1 cellular context compared by ENCODE assay signal in genomic region chr13:79194272-79194671, GRCh38.
TF ChIP-seq lines count a peak whose summit lies in the region.

No MANE protein-coding gene starts in this region.

TF ChIP-seq in GM12878, 131 proteins besides CTCF, POLR2A, EP300 and RAD21 (continued from another document):
- TF ChIP-seq BCLAF1 (IDR thresholded peaks at IDR 0.05) (no peak), FOXM1 (IDR thresholded peaks at IDR 0.05; ENCODE audit: low read depth, low read length) (peak; percentile 98), IRF5 (IDR thresholded peaks at IDR 0.05; ENCODE audit: borderline replicate concordance) (no peak), ZNF24 (IDR thresholded peaks at IDR 0.05) (peak; percentile 88), NFXL1 (IDR thresholded peaks at IDR 0.05; ENCODE audit: borderline replicate concordance) (no peak), PML (IDR thresholded peaks at IDR 0.05; ENCODE audit: low read length) (peak; percentile 86), MTA2 (IDR thresholded peaks at IDR 0.05; ENCODE audit: low read depth) (peak; percentile 98), NKRF (conservative IDR thresholded peaks at IDR 0.05) (no peak), MTA3 (IDR thresholded peaks at IDR 0.05; ENCODE audit: borderline replicate concordance, low read length) (peak; percentile 95), DPF2 (IDR thresholded peaks at IDR 0.05) (peak; percentile 88), CREM (IDR thresholded peaks at IDR 0.05; ENCODE audit: low read depth) (peak; percentile 92), CBX3 (IDR thresholded peaks at IDR 0.05; ENCODE audit: borderline replicate concordance, low read depth) (no peak), POLR2AphosphoS2 (IDR thresholded peaks at IDR 0.05; ENCODE audit: low read depth, low read length) (no peak), BCL3 (IDR thresholded peaks at IDR 0.05; ENCODE audit: borderline replicate concordance, insufficient read depth, low read depth, low read length, poor library complexity, severe bottlenecking) (peak; percentile 48), ZNF207 (IDR thresholded peaks at IDR 0.05; ENCODE audit: borderline replicate concordance) (no peak), BCL11A (IDR thresholded peaks at IDR 0.05; ENCODE audit: low read depth, low read length) (peak; percentile 96), SRF (IDR thresholded peaks at IDR 0.05; ENCODE audit: low read depth in 2 of 2, low read length in 2 of 2) (no peak), TCF7 (IDR thresholded peaks at IDR 0.05; ENCODE audit: borderline replicate concordance) (peak; percentile 63; the same call in 1 of the 2 replicates), EED (IDR thresholded peaks at IDR 0.05; ENCODE audit: low read depth) (peak; percentile 79), NR2C2 (IDR thresholded peaks at IDR 0.05; ENCODE audit: borderline replicate concordance, control insufficient read depth, insufficient read length, low read depth) (no peak), BACH1 (IDR thresholded peaks at IDR 0.05; ENCODE audit: borderline replicate concordance) (peak; percentile 36; the same call in 1 of the 2 replicates), FOXK2 (IDR thresholded peaks at IDR 0.05) (no peak), MLLT1 (IDR thresholded peaks at IDR 0.05) (peak; percentile 69; the same call in 1 of the 2 replicates), RB1 (IDR thresholded peaks at IDR 0.05; ENCODE audit: borderline replicate concordance) (no peak), IRF4 (IDR thresholded peaks at IDR 0.05; ENCODE audit: low read depth, low read length) (peak; percentile 92), MAX (IDR thresholded peaks at IDR 0.05; ENCODE audit: low read depth, low read length) (no peak), CREB1 (IDR thresholded peaks at IDR 0.05; ENCODE audit: low read depth) (peak; percentile 78), IKZF2 (IDR thresholded peaks at IDR 0.05) (peak; percentile 72 to 85; a peak in 3 of 4 replicates), RUNX3 (IDR thresholded peaks at IDR 0.05; ENCODE audit: low read length) (peak; percentile 100), SREBF2 (IDR thresholded peaks at IDR 0.05; ENCODE audit: low read length) (no peak), RAD51 (IDR thresholded peaks at IDR 0.05) (no peak), GABPA (IDR thresholded peaks at IDR 0.05; ENCODE audit: low read depth) (peak; percentile 61), ZSCAN29 (IDR thresholded peaks at IDR 0.05) (no peak), NR2F1 (conservative IDR thresholded peaks at IDR 0.05) (peak; percentile 52), TCF12 (IDR thresholded peaks at IDR 0.05; ENCODE audit: low read depth, low read length) (peak; percentile 62; the same call in 1 of the 2 replicates)
